ENCODE assay signal across 1 cellular context in genomic region chr10:46175311-46175710, GRCh38.
TF ChIP-seq lines count a peak whose summit lies in the region.

No MANE protein-coding gene starts in this region.

TF ChIP-seq in GM23338, 12 proteins besides CTCF, POLR2A, EP300 and RAD21 (continued from another document):
- TF ChIP-seq ZNF462 (CRISPR knock-in tag; IDR thresholded peaks at IDR 0.05): no peak
- TF ChIP-seq ZNF331 (CRISPR knock-in tag; IDR thresholded peaks at IDR 0.05; ENCODE audit: low read depth): no peak
- TF ChIP-seq EZH2phosphoT487 (IDR thresholded peaks at IDR 0.05; ENCODE audit: unreplicated experiment): no peak
- TF ChIP-seq STAT1 (IDR thresholded peaks at IDR 0.05; ENCODE audit: unreplicated experiment): no peak
- TF ChIP-seq NANOG (IDR thresholded peaks at IDR 0.05; ENCODE audit: borderline replicate concordance): no peak
- no peak for TF ChIP-seq ETS1 (IDR thresholded peaks at IDR 0.05)
